In the genomic region with DNA sequence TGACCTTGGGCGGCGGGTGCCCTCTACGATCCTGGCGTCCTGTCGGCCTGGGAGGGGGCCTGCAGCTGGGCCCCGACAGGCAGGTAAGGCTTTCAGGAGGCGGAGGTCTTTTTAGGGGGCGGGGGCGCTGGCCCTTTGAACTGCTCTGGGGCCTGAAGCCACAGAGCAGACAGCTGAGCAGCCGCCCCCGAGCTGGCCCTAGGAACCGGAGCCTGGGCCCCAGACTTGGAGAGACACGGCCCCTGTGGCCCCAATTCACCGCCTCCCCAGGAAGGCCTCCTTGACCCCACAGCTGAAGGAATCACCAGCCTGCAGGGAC, we compare ENCODE assay signal across 8 cellular contexts. TPM values are rescaled to one million over a fixed set of nuclear protein-coding genes. Genes with fewer than 3 reads are reported as not detected.
DNase-seq lines count a peak whose midpoint lies in the region; ATAC-seq lines count a peak whose summit lies in the region.

No MANE protein-coding gene starts in this region.

- peaks cover 8% of the 10 kb centered on the region for H3K9me3 Mint-ChIP-seq in activated T-helper 1 cell treated with anti-CD3 and anti-CD28 coated beads, Interleukin-12 subunit alpha, Interleukin-12 subunit beta, Interleukin-2, Interleukin-4 antibody, amounts not matched to agents 30 ng/mL and 10 ng/mL and 1 ng/mL, durations not matched to agents 14 hours and 24 hours and 36 hours

- H3K4me3 ChIP-seq in HAP-1: peak overlapping the region; percentile 62
- peak overlapping the region; percentile 41 for H3K4me3 ChIP-seq in iPS-15b (ENCODE audit: low read depth, low read length)

- intact Hi-C loops in activated T-helper 1 cell treated with anti-CD3 and anti-CD28 coated beads, Interleukin-12 subunit alpha, Interleukin-12 subunit beta, Interleukin-2, Interleukin-4 antibody, amounts not matched to agents 30 ng/mL and 10 ng/mL and 1 ng/mL, durations not matched to agents 14 hours and 24 hours and 36 hours (cut with micrococcal nuclease): loop anchor here (1.0 to 5.0 kb wide), 3 partner anchors 24 to 176 kb away; a partner anchor contains a TSS

- peak overlapping the region; percentile 82 for H3K27ac Mint-ChIP-seq in activated T-helper 1 cell treated with anti-CD3 and anti-CD28 coated beads, Interleukin-12 subunit alpha, Interleukin-12 subunit beta, Interleukin-2, Interleukin-4 antibody, amounts not matched to agents 30 ng/mL and 10 ng/mL and 1 ng/mL, durations not matched to agents 14 hours and 24 hours and 36 hours

- H3K27me3 ChIP-seq in HAP-1 (ENCODE audit: low read depth): no peaks in the 10 kb centered on the region
- H3K27me3 ChIP-seq in iPS-15b (ENCODE audit: control insufficient read depth, insufficient read depth, low read length): no peaks in the 10 kb centered on the region

- ATAC-seq in stimulated activated naive CD8-positive, alpha-beta T cell treated with anti-CD3 and anti-CD28 coated beads, Interleukin-15, Interleukin-2, amounts not matched to agents 100 U/mL and 50 U/mL, for 24 hours: peak; percentile 1
- ATAC-seq in GM21529 (IDR thresholded peaks at IDR 0.05; ENCODE audit: unreplicated experiment) (no peak), GM18861 (IDR thresholded peaks at IDR 0.05; ENCODE audit: unreplicated experiment) (no peak), HG03354 (IDR thresholded peaks at IDR 0.05; ENCODE audit: poor library complexity, severe bottlenecking, unreplicated experiment) (no peak)

- DNase-seq in HAP-1 (ENCODE audit: low spot score in 2 of 2): peak in 1 of 2 experiments; percentile 21
- no peak for DNase-seq in activated T-helper 1 cell treated with anti-CD3 and anti-CD28 coated beads, Interleukin-12 subunit alpha, Interleukin-12 subunit beta, Interleukin-2, Interleukin-4 antibody, amounts not matched to agents 30 ng/mL and 10 ng/mL and 1 ng/mL, durations not matched to agents 14 hours and 24 hours and 36 hours (ENCODE audit: low spot score)
- no peak for DNase-seq in stimulated activated naive CD8-positive, alpha-beta T cell treated with anti-CD3 and anti-CD28 coated beads, Interleukin-15, Interleukin-2, amounts not matched to agents 100 U/mL and 50 U/mL, for 24 hours
- no peak for DNase-seq in activated gamma-delta T cell (lab: John Stamatoyannopoulos, UW)

- in situ Hi-C loops in HAP-1 (cut with MboI; ENCODE audit: low sequenced_read_pairs): no loop called here

- H3K27me3 Mint-ChIP-seq in activated T-helper 1 cell treated with anti-CD3 and anti-CD28 coated beads, Interleukin-12 subunit alpha, Interleukin-12 subunit beta, Interleukin-2, Interleukin-4 antibody, amounts not matched to agents 30 ng/mL and 10 ng/mL and 1 ng/mL, durations not matched to agents 14 hours and 24 hours and 36 hours (ENCODE audit: insufficient read depth): no peaks in the 10 kb centered on the region

- H3K9me3 ChIP-seq in HAP-1 (no peaks in the 10 kb centered on the region), iPS-15b (ENCODE audit: control insufficient read depth, insufficient read depth, low read length) (no peaks in the 10 kb centered on the region)

- H3K4me1 Mint-ChIP-seq in activated T-helper 1 cell treated with anti-CD3 and anti-CD28 coated beads, Interleukin-12 subunit alpha, Interleukin-12 subunit beta, Interleukin-2, Interleukin-4 antibody, amounts not matched to agents 30 ng/mL and 10 ng/mL and 1 ng/mL, durations not matched to agents 14 hours and 24 hours and 36 hours (ENCODE audit: low read depth): peaks cover 46% of the 10 kb centered on the region

- H3K36me3 ChIP-seq in HAP-1 (replicated peaks) (no peaks in the 10 kb centered on the region; the same call in 1 of the 2 replicates), iPS-15b (ENCODE audit: control insufficient read depth, insufficient read depth, low read length) (no peaks in the 10 kb centered on the region)

- peaks cover 9% of the 10 kb centered on the region for H3K36me3 Mint-ChIP-seq in activated T-helper 1 cell treated with anti-CD3 and anti-CD28 coated beads, Interleukin-12 subunit alpha, Interleukin-12 subunit beta, Interleukin-2, Interleukin-4 antibody, amounts not matched to agents 30 ng/mL and 10 ng/mL and 1 ng/mL, durations not matched to agents 14 hours and 24 hours and 36 hours (ENCODE audit: low read depth)

- peaks cover 11% of the 10 kb centered on the region for H3K4me1 ChIP-seq in HAP-1
- peaks cover 6% of the 10 kb centered on the region for H3K4me1 ChIP-seq in iPS-15b (ENCODE audit: control insufficient read depth, insufficient read depth, low read length)

- H3K4me3 Mint-ChIP-seq in activated T-helper 1 cell treated with anti-CD3 and anti-CD28 coated beads, Interleukin-12 subunit alpha, Interleukin-12 subunit beta, Interleukin-2, Interleukin-4 antibody, amounts not matched to agents 30 ng/mL and 10 ng/mL and 1 ng/mL, durations not matched to agents 14 hours and 24 hours and 36 hours: peak overlapping the region; percentile 84

- peak overlapping the region; percentile 24 for H3K9ac ChIP-seq in iPS-15b (ENCODE audit: low read depth, low read length)

RNA-seq across cellular contexts. Expression of a gene that starts 0.5 kb away (rescaled TPM):
- total RNA-seq in activated T-helper 1 cell treated with anti-CD3 and anti-CD28 coated beads, Interleukin-12 subunit alpha, Interleukin-12 subunit beta, Interleukin-2, Interleukin-4 antibody, amounts not matched to agents 30 ng/mL and 10 ng/mL and 1 ng/mL, durations not matched to agents 14 hours and 24 hours and 36 hours: 69.6 and 76.5 TPM in 2 replicates

RNA-seq across cellular contexts. Expression of a gene that starts 23.8 kb away (rescaled TPM):
- 42.4 and 48.1 TPM in 2 replicates for total RNA-seq in activated T-helper 1 cell treated with anti-CD3 and anti-CD28 coated beads, Interleukin-12 subunit alpha, Interleukin-12 subunit beta, Interleukin-2, Interleukin-4 antibody, amounts not matched to agents 30 ng/mL and 10 ng/mL and 1 ng/mL, durations not matched to agents 14 hours and 24 hours and 36 hours
